Comparison of ENCODE assay signal across 8 cellular contexts in genomic region chr5:149035282-149035882, GRCh38. TPM values are rescaled to one million over a fixed set of nuclear protein-coding genes. Genes with fewer than 3 reads are reported as not detected.
DNase-seq lines count a peak whose midpoint lies in the region; ATAC-seq, FAIRE-seq and TF ChIP-seq lines count a peak whose summit lies in the region.

No MANE protein-coding gene starts in this region.

- intact Hi-C loops in pancreas (cut with DNase I), result loop anchor here in 2 of 3 donors (5.0 to 10.0 kb wide), 2 partner anchors 301 to 593 kb away; no protein-coding TSS in a partner anchor

- no peaks in the 10 kb centered on the region for H3F3A ChIP-seq in GM23248 (ENCODE audit: insufficient read depth)

- no peaks in the 10 kb centered on the region for H3K4me1 ChIP-seq in GM23248 (ENCODE audit: insufficient read depth)
- H3K4me1 ChIP-seq in SJCRH30, result peaks cover 28% of the 10 kb centered on the region
- no peaks in the 10 kb centered on the region for H3K4me1 ChIP-seq in gastroesophageal sphincter
- peaks cover 0 to 3% (median 0%) of the 10 kb centered on the region in 3 donors for H3K4me1 ChIP-seq in pancreas
- H3K4me1 ChIP-seq in upper lobe of left lung, result peaks cover 0 to 14% (median 12%) of the 10 kb centered on the region in 4 donors

- no peaks in the 10 kb centered on the region for H3K9me2 ChIP-seq in GM23248 (ENCODE audit: insufficient read depth)

- H3K36me3 ChIP-seq in GM23248 (ENCODE audit: low read depth) (no peaks in the 10 kb centered on the region), SJCRH30 (no peaks in the 10 kb centered on the region), gastroesophageal sphincter (no peaks in the 10 kb centered on the region), pancreas (no peaks in the 10 kb centered on the region), upper lobe of left lung (no peaks in the 10 kb centered on the region)

- TF ChIP-seq EP300 in gastroesophageal sphincter (IDR thresholded peaks at IDR 0.05), result no peak
- no peak for TF ChIP-seq EP300 in upper lobe of left lung (IDR thresholded peaks at IDR 0.05)

- no peak overlapping the region for H3K9ac ChIP-seq in GM23248

- no peak overlapping the region for H3K4me2 ChIP-seq in GM23248 (ENCODE audit: unreplicated experiment)

- H3K27ac ChIP-seq in GM23248 (no peak overlapping the region), SJCRH30 (no peak overlapping the region), gastroesophageal sphincter (no peak overlapping the region), pancreas (no peak overlapping the region), upper lobe of left lung (no peak overlapping the region)

- H3K27me3 ChIP-seq in GM23248 (replicated peaks; ENCODE audit: insufficient read depth), result no peaks in the 10 kb centered on the region
- H3K27me3 ChIP-seq in SJCRH30, result no peaks in the 10 kb centered on the region
- peaks cover 3% of the 10 kb centered on the region for H3K27me3 ChIP-seq in gastroesophageal sphincter
- H3K27me3 ChIP-seq in pancreas, result no peaks in the 10 kb centered on the region
- no peaks in the 10 kb centered on the region for H3K27me3 ChIP-seq in upper lobe of left lung

- no peak for TF ChIP-seq POLR2A in gastroesophageal sphincter (IDR thresholded peaks at IDR 0.05)
- TF ChIP-seq POLR2A in upper lobe of left lung (IDR thresholded peaks at IDR 0.05), result no peak

- H3K9me3 ChIP-seq in GM23248 (ENCODE audit: low read depth) (no peaks in the 10 kb centered on the region), SJCRH30 (replicated peaks) (no peaks in the 10 kb centered on the region), gastroesophageal sphincter (no peaks in the 10 kb centered on the region), pancreas (no peaks in the 10 kb centered on the region), upper lobe of left lung (no peaks in the 10 kb centered on the region)

- ATAC-seq in gastroesophageal sphincter (peak; percentile 75), pancreas (peak; percentile 69 to 97 (median 94)), upper lobe of left lung (ENCODE audit: low FRiP score in 2 of 2) (peak; percentile 81 to 92)

- no peak overlapping the region for H3K4me3 ChIP-seq in GM23248
- no peak overlapping the region for H3K4me3 ChIP-seq in SJCRH30
- no peak overlapping the region for H3K4me3 ChIP-seq in gastroesophageal sphincter
- no peak overlapping the region for H3K4me3 ChIP-seq in pancreas
- H3K4me3 ChIP-seq in upper lobe of left lung, result no peak overlapping the region

- H4K20me1 ChIP-seq in GM23248 (ENCODE audit: insufficient read depth), result no peaks in the 10 kb centered on the region

- H2AFZ ChIP-seq in GM23248, result no peak overlapping the region

- FAIRE-seq in pancreas (lab: Jason Lieb, UNC), result no peak

- TF ChIP-seq CTCF in gastroesophageal sphincter (IDR thresholded peaks at IDR 0.05) (peak; percentile 69 to 88 (median 72)), pancreas (IDR thresholded peaks at IDR 0.05) (peak; percentile 50 to 86 (median 68)), upper lobe of left lung (IDR thresholded peaks at IDR 0.05) (peak; percentile 64 to 83 (median 80))

- DNase-seq in G401 (ENCODE audit: low spot score) (peak; percentile 83), GM23248 (peak; percentile 86), LoVo (ENCODE audit: low spot score) (peak; percentile 81), SJCRH30 (peak; percentile 75 to 89), pancreas (peak; percentile 40 to 84 (median 67)), upper lobe of left lung (peak; percentile 27 to 75)
- DNase-seq in activated effector memory CD4-positive, alpha-beta T cell treated with anti-CD3 and anti-CD28 coated beads, Interleukin-2, amount 50 U/mL, for 16 hours, result peak; percentile 82

- 27 to 29% methylated on average over 9 of the region's 9 CpGs for WGBS in GM23248 (ENCODE audit: low coverage in 1 of 2, low lambda C conversion rate in 2 of 2, missing lambda C conversion rate in 2 of 2), 2 experiments
- WGBS in gastroesophageal sphincter (ENCODE audit: low coverage in 1 of 2), 2 donors, result 27% methylated on average over 9 of the region's 9 CpGs; no CpG with 5 or more reads in 1 of the 2 donors
- WGBS in pancreas, 2 donors, result 23 to 27% methylated on average over 9 of the region's 9 CpGs
- WGBS in upper lobe of left lung, 2 donors, result 25 to 26% methylated on average over 9 of the region's 9 CpGs

- H3K79me2 ChIP-seq in GM23248 (ENCODE audit: insufficient read depth), result no peaks in the 10 kb centered on the region

- in situ Hi-C loops in G401 (cut with HindIII; ENCODE audit: low sequenced_read_pairs), result no loop called here
- in situ Hi-C loops in GM23248 (cut with MboI), result loop anchor here (5.0 kb wide), 1 partner anchor 298 kb away; no protein-coding TSS in a partner anchor

RNA-seq across cellular contexts. Expression of gene SH3TC2, which starts 27.5 kb away (rescaled TPM):
- not detected in 2 replicates for total RNA-seq in G401 (2014; rRNA removed; shearing (Covaris generic))
- 1.1 and 1.5 TPM in 2 replicates for total RNA-seq in GM23248 (2014; rRNA removed; shearing (Covaris generic))
- polyA plus RNA-seq in GM23248 (2016; fragmentation: Nextera tagmentation; extraction: Ambion mirVana), result 0.22 and 0.88 TPM in 2 replicates
- total RNA-seq in SJCRH30 (2014; rRNA removed; shearing (Covaris generic)), result 11.8 and 14.1 TPM in 2 replicates
- total RNA-seq in gastroesophageal sphincter, result 1 to 10 TPM; 2.3 to 5.0 (median 3.5) TPM
- total RNA-seq in pancreas, result 1 to 10 TPM in 1 of 6 donors, under 1 TPM in 5; 0.06 to 1.2 (median 0.27) TPM
- polyA plus RNA-seq in pancreas, result under 1 TPM; 0.23 to 0.31 TPM
- 1 to 10 TPM in 3 of 6 donors, under 1 TPM in 3; under 0.01 to 3.1 (median 1.2) TPM for total RNA-seq in upper lobe of left lung
